11 cellular contexts compared by ENCODE assay signal in the genomic region with DNA sequence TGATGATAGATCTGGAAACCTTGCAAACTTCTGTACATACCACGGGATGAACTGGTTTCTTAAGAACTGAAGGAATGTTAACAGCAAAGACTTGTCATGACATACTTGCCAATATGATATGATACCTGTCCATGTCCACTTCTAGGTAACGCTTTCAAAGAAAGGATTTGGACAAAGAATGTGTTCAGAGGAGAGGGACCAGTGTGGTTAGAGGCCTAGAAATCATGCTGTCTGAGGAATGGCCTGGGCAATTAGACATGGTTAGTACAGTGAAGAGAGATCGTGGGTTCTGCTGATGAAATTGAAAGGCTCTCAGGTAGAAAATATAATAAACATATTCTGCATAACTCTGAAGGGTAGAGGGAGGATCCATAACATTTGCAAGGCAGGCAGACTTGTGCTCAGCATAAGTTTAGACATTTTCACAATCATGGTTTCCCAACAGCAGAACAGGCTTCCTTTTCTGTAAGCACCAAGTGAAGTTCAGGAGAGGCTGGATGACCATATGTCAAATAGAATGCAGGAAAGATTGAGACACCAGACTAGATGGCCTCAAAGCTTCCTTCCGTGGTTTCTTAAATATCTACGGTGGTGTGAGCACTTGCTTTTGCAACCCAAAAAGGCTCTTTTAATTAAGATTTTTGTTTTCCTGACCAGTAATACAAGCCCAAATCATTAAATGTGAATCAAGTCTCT. TPM values are rescaled to one million over a fixed set of nuclear protein-coding genes. Genes with fewer than 3 reads are reported as not detected.
DNase-seq lines count a peak whose midpoint lies in the region; ATAC-seq lines count a peak whose summit lies in the region.
"Had no signal": no experiment of that assay in that cellular context is flagged by ENCODE, and none has a peak within 500 bp of the region (broad histone marks: within the 10 kb centered on the region; RNA-seq: fewer than 3 reads in every experiment).

No MANE protein-coding gene starts in this region.

- peaks cover 66% of the 10 kb centered on the region for H3K4me1 Mint-ChIP-seq in activated T-helper 17 cell treated with anti-CD3 and anti-CD28 coated beads, Interleukin-2, amount 50 U/mL, for 72 hours

- peaks cover 97% of the 10 kb centered on the region for H3K36me3 Mint-ChIP-seq in activated T-helper 17 cell treated with anti-CD3 and anti-CD28 coated beads, Interleukin-2, amount 50 U/mL, for 72 hours (ENCODE audit: low read depth)

- H3K9ac ChIP-seq in BLaER1 (peak overlapping the region; percentile 47; the same call in 1 of the 2 replicates), mucosa of rectum (ENCODE audit: low read depth in 1 of 2, low read length in 2 of 2) (no peak overlapping the region)

- in situ Hi-C loops in KBM-7 (cut with MboI; ENCODE audit: low pct_unique_long_range_greater_than_20kb, low sequenced_read_pairs) = no loop called here

- H3K4me3 Mint-ChIP-seq in activated T-helper 17 cell treated with anti-CD3 and anti-CD28 coated beads, Interleukin-2, amount 50 U/mL, for 72 hours = peak overlapping the region; percentile 84

- H3K4me3 ChIP-seq in BLaER1 (peak overlapping the region; percentile 5; the same call in 1 of the 2 replicates), mucosa of rectum (ENCODE audit: low read length in 2 of 2) (no peak overlapping the region)

- peak overlapping the region; percentile 92 for H3K4me2 ChIP-seq in BLaER1

- no peaks in the 10 kb centered on the region for H3K9me3 Mint-ChIP-seq in activated T-helper 17 cell treated with anti-CD3 and anti-CD28 coated beads, Interleukin-2, amount 50 U/mL, for 72 hours

- no peak for ATAC-seq in activated T-helper 17 cell treated with anti-CD3 and anti-CD28 coated beads, Interleukin-2, amount 50 U/mL, for 72 hours (replicated peaks)
- ATAC-seq in HG03457 (IDR thresholded peaks at IDR 0.05; ENCODE audit: unreplicated experiment) = no peak

- H3K27ac Mint-ChIP-seq in activated T-helper 17 cell treated with anti-CD3 and anti-CD28 coated beads, Interleukin-2, amount 50 U/mL, for 72 hours = peak overlapping the region; percentile 98

- DNase-seq in KBM-7 = peak; percentile 65
- DNase-seq in hepatic stellate cell (ENCODE audit: low spot score) = no peak
- DNase-seq in activated CD4-positive, CD25-positive, alpha-beta regulatory T cell (lab: John Stamatoyannopoulos, UW) = no peak
- DNase-seq in HCEC 1CT = no peak
- DNase-seq: foreskin melanocyte, NCI-H526 had no signal

- H3K36me3 ChIP-seq in BLaER1 (peaks cover 62% of the 10 kb centered on the region), mucosa of rectum (ENCODE audit: control insufficient read depth in 2 of 2, insufficient read depth in 2 of 2, low read length in 2 of 2) (peaks cover 32 to 42% of the 10 kb centered on the region in 2 donors)

- no peaks in the 10 kb centered on the region for H3K27me3 Mint-ChIP-seq in activated T-helper 17 cell treated with anti-CD3 and anti-CD28 coated beads, Interleukin-2, amount 50 U/mL, for 72 hours

- H3K4me1 ChIP-seq in BLaER1 = peaks cover 96% of the 10 kb centered on the region
- H3K4me1 ChIP-seq in mucosa of rectum (ENCODE audit: control insufficient read depth in 2 of 2, insufficient read depth in 2 of 2, low read length in 2 of 2) = peaks cover 24 to 25% of the 10 kb centered on the region in 2 donors

- peaks cover 20% of the 10 kb centered on the region; the same call in 1 of the 2 replicates for H4K20me1 ChIP-seq in BLaER1

- H3K9me3 ChIP-seq in BLaER1 (no peaks in the 10 kb centered on the region), mucosa of rectum (ENCODE audit: control insufficient read depth in 2 of 2, low read length in 2 of 2) (no peaks in the 10 kb centered on the region)

- H3K27ac ChIP-seq in BLaER1 = peak overlapping the region; percentile 95
- peak overlapping the region; percentile 0 to 18 for H3K27ac ChIP-seq in mucosa of rectum (ENCODE audit: low read depth in 2 of 2, low read length in 2 of 2)
- H3K27ac ChIP-seq: VCaP had no signal

- H3K27me3 ChIP-seq in BLaER1 (no peaks in the 10 kb centered on the region), mucosa of rectum (ENCODE audit: control insufficient read depth in 2 of 2, insufficient read depth in 2 of 2, low read length in 2 of 2) (no peaks in the 10 kb centered on the region)

RNA-seq across cellular contexts. Expression of gene TGFBR2, which starts 39.9 kb away (rescaled TPM):
- total RNA-seq in activated T-helper 17 cell treated with anti-CD3 and anti-CD28 coated beads, Interleukin-2, amount 50 U/mL, for 72 hours = 10 to 100 TPM; 51.2 to 63.2 TPM
